8 cellular contexts compared by ENCODE assay signal in genomic region chr14:106257569-106257994, GRCh38.
A peak's percentile ranks its signal among the peaks of the same experiment; 100 is the strongest.
DNase-seq lines count a peak whose midpoint lies in the region; ATAC-seq and TF ChIP-seq lines count a peak whose summit lies in the region.
"Not testable (repeated sequence)": the region's sequence is repeated elsewhere in the genome, so short reads cannot be mapped to it uniquely, and the experiment has no call there.

No MANE protein-coding gene starts in this region.

- H3K36me3 ChIP-seq in upper lobe of left lung: not testable (repeated sequence)

- not testable (repeated sequence) for H3K27ac Mint-ChIP-seq in activated CD4-positive, alpha-beta memory T cell treated with anti-CD3 and anti-CD28 coated beads, Interleukin-2, amount 10 ng/mL, durations not matched to agents 7 days and 5 days; activated naive CD8-positive, alpha-beta T cell treated with anti-CD3 and anti-CD28 coated beads, Interleukin-2, amount 50 U/mL, for 24 hours

- DNase-seq in NCI-H1417 (lab: John Stamatoyannopoulos, UW) (peak; percentile 32 to 78 (median 48)), SK-MEL-5 (ENCODE audit: low read depth, low spot score) (peak; percentile 67), left colon (peak; percentile 32 to 44), upper lobe of left lung (peak; percentile 43 to 97)
- peak; percentile 72 for DNase-seq in activated CD4-positive, alpha-beta memory T cell treated with anti-CD3 and anti-CD28 coated beads, Interleukin-2, amount 10 ng/mL, durations not matched to agents 7 days and 5 days
- peak; percentile 88 for DNase-seq in activated naive CD8-positive, alpha-beta T cell treated with anti-CD3 and anti-CD28 coated beads, Interleukin-2, amount 50 U/mL, for 24 hours
- DNase-seq in stimulated activated CD4-positive, alpha-beta T cell treated with anti-CD3 and anti-CD28 coated beads, Interleukin-1b, Interleukin-23, amount 100 ng/mL, for 4 hours (ENCODE audit: low read depth in 2 of 2): peak; percentile 72 to 75

- not testable (repeated sequence) for H3K4me1 ChIP-seq in upper lobe of left lung

- not testable (repeated sequence) for H3K4me3 ChIP-seq in upper lobe of left lung

- not testable (repeated sequence) for ATAC-seq in activated naive CD8-positive, alpha-beta T cell treated with anti-CD3 and anti-CD28 coated beads, Interleukin-2, amount 50 U/mL, for 24 hours; left colon; upper lobe of left lung (ENCODE audit: low FRiP score in 2 of 2)

- not testable (repeated sequence) for H3K36me3 Mint-ChIP-seq in activated CD4-positive, alpha-beta memory T cell treated with anti-CD3 and anti-CD28 coated beads, Interleukin-2, amount 10 ng/mL, durations not matched to agents 7 days and 5 days (ENCODE audit: low read depth); activated naive CD8-positive, alpha-beta T cell treated with anti-CD3 and anti-CD28 coated beads, Interleukin-2, amount 50 U/mL, for 24 hours (ENCODE audit: low read depth)

- not testable (repeated sequence) for H3K27me3 ChIP-seq in upper lobe of left lung

- intact Hi-C loops in left colon (cut with DNase I, micrococcal nuclease): not testable (repeated sequence)

- POLR2A ChIA-PET in activated CD4-positive, alpha-beta memory T cell treated with anti-CD3 and anti-CD28 coated beads, Interleukin-2, amount 10 ng/mL, durations not matched to agents 7 days and 5 days (lab: Charles Lee): not testable (repeated sequence)

- H3K27ac ChIP-seq in upper lobe of left lung: not testable (repeated sequence)

- TF ChIP-seq CTCF in GM12872 (IDR thresholded peaks at IDR 0.05; ENCODE audit: insufficient read depth, low read depth, low read length) (peak; percentile 60), upper lobe of left lung (IDR thresholded peaks at IDR 0.05) (peak in 4 of 6 experiments; percentile 36 to 66 (median 48))

- H3K9me3 Mint-ChIP-seq in activated CD4-positive, alpha-beta memory T cell treated with anti-CD3 and anti-CD28 coated beads, Interleukin-2, amount 10 ng/mL, durations not matched to agents 7 days and 5 days; activated naive CD8-positive, alpha-beta T cell treated with anti-CD3 and anti-CD28 coated beads, Interleukin-2, amount 50 U/mL, for 24 hours: not testable (repeated sequence)

- not testable (repeated sequence) for TF ChIP-seq POLR2A in upper lobe of left lung (IDR thresholded peaks at IDR 0.05)

- H3K27me3 Mint-ChIP-seq in activated CD4-positive, alpha-beta memory T cell treated with anti-CD3 and anti-CD28 coated beads, Interleukin-2, amount 10 ng/mL, durations not matched to agents 7 days and 5 days: peaks cover 49% of the 10 kb centered on the region
- H3K27me3 Mint-ChIP-seq in activated naive CD8-positive, alpha-beta T cell treated with anti-CD3 and anti-CD28 coated beads, Interleukin-2, amount 50 U/mL, for 24 hours: peaks cover 12% of the 10 kb centered on the region

- in situ Hi-C loops in SK-MEL-5 (cut with HindIII; ENCODE audit: low pct_unique_long_range_greater_than_20kb, low sequenced_read_pairs): not testable (repeated sequence)

- H3K4me3 Mint-ChIP-seq in activated CD4-positive, alpha-beta memory T cell treated with anti-CD3 and anti-CD28 coated beads, Interleukin-2, amount 10 ng/mL, durations not matched to agents 7 days and 5 days; activated naive CD8-positive, alpha-beta T cell treated with anti-CD3 and anti-CD28 coated beads, Interleukin-2, amount 50 U/mL, for 24 hours: not testable (repeated sequence)

- not testable (repeated sequence) for H3K4me1 Mint-ChIP-seq in activated CD4-positive, alpha-beta memory T cell treated with anti-CD3 and anti-CD28 coated beads, Interleukin-2, amount 10 ng/mL, durations not matched to agents 7 days and 5 days; activated naive CD8-positive, alpha-beta T cell treated with anti-CD3 and anti-CD28 coated beads, Interleukin-2, amount 50 U/mL, for 24 hours

- CTCF ChIA-PET in activated CD4-positive, alpha-beta memory T cell treated with anti-CD3 and anti-CD28 coated beads, Interleukin-2, amount 10 ng/mL, durations not matched to agents 7 days and 5 days (lab: Charles Lee): interaction anchor here (0.8 to 2.3 kb wide), 20 partner anchors 8 to 159 kb away, joined by 3 to 12 read pairs (median 6); no protein-coding TSS in a partner anchor

- not testable (repeated sequence) for H3K9me3 ChIP-seq in upper lobe of left lung

- TF ChIP-seq EP300 in upper lobe of left lung (IDR thresholded peaks at IDR 0.05): not testable (repeated sequence)

- WGBS in upper lobe of left lung, 2 donors: 35% methylated on average over 16 of the region's 16 CpGs

Comparison
In these comparisons a context has a peak if more than half of its experiments do, and no peak if none do; other contexts are left out.
1. DNase-seq: peak in every context shown above with its lines; median percentile 88 in activated naive CD8-positive, alpha-beta T cell treated with anti-CD3 and anti-CD28 coated beads, Interleukin-2, amount 50 U/mL, for 24 hours; 74 in stimulated activated CD4-positive, alpha-beta T cell treated with anti-CD3 and anti-CD28 coated beads, Interleukin-1b, Interleukin-23, amount 100 ng/mL, for 4 hours; 72 in activated CD4-positive, alpha-beta memory T cell treated with anti-CD3 and anti-CD28 coated beads, Interleukin-2, amount 10 ng/mL, durations not matched to agents 7 days and 5 days; 70 in upper lobe of left lung; 67 in SK-MEL-5; 48 in NCI-H1417; 38 in left colon.